ENCODE assay signal across 9 cellular contexts in the genomic region with DNA sequence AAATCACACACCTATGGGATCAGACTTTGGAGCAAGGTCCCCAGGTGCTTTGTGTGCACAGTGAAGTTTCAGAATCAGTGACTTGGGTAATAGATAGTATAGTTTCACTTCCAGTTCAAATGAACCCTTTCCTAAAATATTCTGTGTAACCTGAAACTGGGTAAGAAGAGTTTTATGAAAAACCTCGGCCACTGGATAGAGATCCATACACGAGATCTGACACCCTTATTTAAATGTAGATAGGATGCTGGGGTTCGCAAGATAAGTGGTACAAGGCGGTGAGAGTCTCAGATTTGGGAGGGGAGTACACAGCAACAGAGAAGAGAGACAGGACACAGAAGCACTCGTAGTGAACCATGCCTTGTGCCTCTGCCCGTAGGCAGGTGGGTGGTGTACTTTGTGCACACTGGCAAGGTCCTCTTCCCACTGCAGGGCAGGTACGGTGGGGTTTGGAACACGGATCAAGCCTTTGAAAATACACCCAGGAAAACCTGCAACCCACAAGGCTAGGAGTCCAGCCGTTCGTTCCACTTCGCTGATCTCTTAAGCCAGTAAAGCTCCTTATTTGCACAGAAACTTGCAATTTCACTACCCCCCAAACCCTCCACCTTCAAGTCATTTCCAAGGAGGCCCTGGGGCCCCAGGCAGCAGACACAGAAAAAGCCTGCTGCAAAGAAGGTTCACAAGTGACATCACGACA.
DNase-seq lines count a peak whose midpoint lies in the region; ATAC-seq and TF ChIP-seq lines count a peak whose summit lies in the region.
"Had no signal": no experiment of that assay in that cellular context is flagged by ENCODE, and none has a peak within 500 bp of the region (broad histone marks: within the 10 kb centered on the region; RNA-seq: fewer than 3 reads in every experiment).

No MANE protein-coding gene starts in this region.

- WGBS in smooth muscle cell (ENCODE audit: low lambda C conversion rate) = 78% methylated on average over 12 of the region's 12 CpGs

- TF ChIP-seq CTCF in mucosa of descending colon (IDR thresholded peaks at IDR 0.05) = no peak
- TF ChIP-seq CTCF in smooth muscle cell (IDR thresholded peaks at IDR 0.05; ENCODE audit: borderline replicate concordance, insufficient read depth, poor library complexity, severe bottlenecking) = no peak

- intact Hi-C loops in mucosa of descending colon (cut with DNase I, micrococcal nuclease) = no loop called here

- H3K9ac ChIP-seq in smooth muscle cell (ENCODE audit: low read depth) = no peak overlapping the region

- H3K9me3 ChIP-seq in mucosa of descending colon = no peaks in the 10 kb centered on the region
- no peaks in the 10 kb centered on the region for H3K9me3 ChIP-seq in smooth muscle cell (replicated peaks; ENCODE audit: low read depth)

- peaks cover 3% of the 10 kb centered on the region for H3K27me3 ChIP-seq in smooth muscle cell (ENCODE audit: low read depth)

- ATAC-seq in GM18870 (IDR thresholded peaks at IDR 0.05; ENCODE audit: unreplicated experiment) (peak; percentile 92), GM21529 (IDR thresholded peaks at IDR 0.05; ENCODE audit: unreplicated experiment) (peak; percentile 89), HG03342 (IDR thresholded peaks at IDR 0.05; ENCODE audit: unreplicated experiment) (peak; percentile 86), mucosa of descending colon (peak; percentile 35)

- no peak overlapping the region for H3K4me2 ChIP-seq in smooth muscle cell

- H3K27ac ChIP-seq in smooth muscle cell (ENCODE audit: low read depth) = no peak overlapping the region

- H3K4me3 ChIP-seq in mucosa of descending colon (no peak overlapping the region), smooth muscle cell (no peak overlapping the region)

- DNase-seq in mucosa of descending colon (no peak), smooth muscle cell (lab: John Stamatoyannopoulos, UW; ENCODE audit: unreplicated experiment) (no peak), NCI-H2081 (lab: John Stamatoyannopoulos, UW) (no peak)
- DNase-seq in effector CD8-positive, alpha-beta T cell (lab: John Stamatoyannopoulos, UW) = no peak
- DNase-seq: dermis blood vessel endothelial cell, NCI-H1048 had no signal

- H3K4me1 ChIP-seq in mucosa of descending colon (ENCODE audit: low read depth) = no peaks in the 10 kb centered on the region
- H3K4me1 ChIP-seq in smooth muscle cell (ENCODE audit: low read depth) = no peaks in the 10 kb centered on the region

- H4K20me1 ChIP-seq in smooth muscle cell (ENCODE audit: low read depth) = no peaks in the 10 kb centered on the region

- H3K36me3 ChIP-seq in mucosa of descending colon (ENCODE audit: low read depth) = no peaks in the 10 kb centered on the region
- H3K36me3 ChIP-seq in smooth muscle cell (ENCODE audit: low read depth) = no peaks in the 10 kb centered on the region

- H3K79me2 ChIP-seq in smooth muscle cell (ENCODE audit: low read depth) = no peaks in the 10 kb centered on the region

- no peaks in the 10 kb centered on the region for H3F3A ChIP-seq in smooth muscle cell (ENCODE audit: low read depth)

- no peak overlapping the region for H2AFZ ChIP-seq in smooth muscle cell (ENCODE audit: low read depth)

Comparison
In these comparisons a context has a peak if more than half of its experiments do, and no peak if none do; other contexts are left out.
1. ATAC-seq: peak in every context shown above with its lines; median percentile 92 in GM18870; 89 in GM21529; 86 in HG03342; 35 in mucosa of descending colon.